ENCODE assay signal across 17 cellular contexts in genomic region chr12:59085680-59086079, GRCh38.
DNase-seq lines count a peak whose midpoint lies in the region; ATAC-seq and TF ChIP-seq lines count a peak whose summit lies in the region.
"Had no signal": no experiment of that assay in that cellular context is flagged by ENCODE, and none has a peak within 500 bp of the region (broad histone marks: within the 10 kb centered on the region; RNA-seq: fewer than 3 reads in every experiment).

No MANE protein-coding gene starts in this region.

- no peaks in the 10 kb centered on the region for H3K27me3 Mint-ChIP-seq in activated CD8-positive, alpha-beta T cell treated with anti-CD3 and anti-CD28 coated beads for 36 hours
- H3K27me3 Mint-ChIP-seq: CD4-positive, alpha-beta T cell; IgD-negative memory B cell had no signal

- H3K79me2 ChIP-seq in fibroblast of lung (ENCODE audit: control insufficient read depth, insufficient read depth, low read length), result no peaks in the 10 kb centered on the region

- H3K9ac ChIP-seq in fibroblast of lung (ENCODE audit: insufficient read depth, low read length), result no peak overlapping the region

- CTCF ChIA-PET in HEK293 (lab: Yijun Ruan, JAX), result interaction anchor here (0.6 to 1.7 kb wide), 6 partner anchors 9 to 475 kb away, joined by 3 to 5 read pairs (median 3); no protein-coding TSS in a partner anchor
- CTCF ChIA-PET in activated CD8-positive, alpha-beta T cell treated with anti-CD3 and anti-CD28 coated beads for 36 hours (lab: Charles Lee), result no interaction called here

- no peaks in the 10 kb centered on the region for H3K36me3 Mint-ChIP-seq in activated CD8-positive, alpha-beta T cell treated with anti-CD3 and anti-CD28 coated beads for 36 hours (ENCODE audit: low read depth)
- H3K36me3 Mint-ChIP-seq: IgD-negative memory B cell, natural killer cell had no signal

- no peak for TF ChIP-seq CTCF in HEK293 (tag by site-specific recombination; IDR thresholded peaks at IDR 0.05)
- no peak for TF ChIP-seq CTCF in fibroblast of lung (conservative IDR thresholded peaks at IDR 0.05 in 1 of 2, IDR thresholded peaks at IDR 0.05 in 1 of 2; ENCODE audit: low read depth in 1 of 2, low read length in 2 of 2)
- TF ChIP-seq CTCF in stomach (IDR thresholded peaks at IDR 0.05), result no peak
- no peak for TF ChIP-seq CTCF in activated CD8-positive, alpha-beta T cell treated with anti-CD3 and anti-CD28 coated beads for 36 hours (IDR thresholded peaks at IDR 0.05)

- intact Hi-C loops in stomach (cut with DNase I; ENCODE audit: low total_unique reads), result loop anchor here (10.0 kb wide), 1 partner anchor 541 kb away; no protein-coding TSS in a partner anchor
- intact Hi-C loops in activated CD8-positive, alpha-beta T cell treated with anti-CD3 and anti-CD28 coated beads for 36 hours (cut with micrococcal nuclease), result no loop called here

- peak; percentile 56 for DNase-seq in COR-L47 (lab: John Stamatoyannopoulos, UW)
- peak; percentile 84 for DNase-seq in NCI-H748 (lab: John Stamatoyannopoulos, UW; ENCODE audit: unreplicated experiment)
- peak; percentile 32 to 34 for DNase-seq in fibroblast of lung (ENCODE audit: low read depth in 2 of 2)
- no peak for DNase-seq in stomach
- DNase-seq in activated CD8-positive, alpha-beta T cell treated with anti-CD3 and anti-CD28 coated beads for 36 hours, result no peak
- no peak for DNase-seq in globus pallidus (ENCODE audit: low spot score)
- DNase-seq: activated effector memory CD4-positive, alpha-beta T cell treated with anti-CD3 and anti-CD28 coated beads, Interleukin-2, amount 50 U/mL, for 16 hours; amniotic stem cell; CD4-positive, alpha-beta T cell; natural killer cell; small intestine had no signal

- POLR2A ChIA-PET in HEK293 (lab: Yijun Ruan, JAX), result no interaction called here
- POLR2A ChIA-PET in activated CD8-positive, alpha-beta T cell treated with anti-CD3 and anti-CD28 coated beads for 36 hours (lab: Charles Lee), result no interaction called here

- no peak overlapping the region for H2AFZ ChIP-seq in fibroblast of lung (ENCODE audit: low read length)

- H3K4me2 ChIP-seq in fibroblast of lung (ENCODE audit: extremely low read depth, insufficient read depth, low read length), result no peak overlapping the region

- H3K4me3 ChIP-seq in HEK293 (ENCODE audit: low read depth, low read length) (no peak overlapping the region), fibroblast of lung (replicated peaks in 1 of 4; ENCODE audit: control extremely low read depth in 1 of 4, insufficient read depth in 1 of 4, low read depth in 3 of 4, low read length in 4 of 4) (no peak overlapping the region), stomach (no peak overlapping the region)
- H3K4me3 ChIP-seq: lung, prostate gland, SJSA1 had no signal

- H3K36me3 ChIP-seq in HEK293 (ENCODE audit: control insufficient read depth in 2 of 2, insufficient read depth in 1 of 2, low read length in 2 of 2), result no peaks in the 10 kb centered on the region
- no peaks in the 10 kb centered on the region for H3K36me3 ChIP-seq in fibroblast of lung (ENCODE audit: control insufficient read depth, insufficient read depth, low read length)
- no peaks in the 10 kb centered on the region for H3K36me3 ChIP-seq in stomach
- H3K36me3 ChIP-seq: prostate gland, SJSA1 had no signal

- no peak overlapping the region for H3K27ac Mint-ChIP-seq in activated CD8-positive, alpha-beta T cell treated with anti-CD3 and anti-CD28 coated beads for 36 hours
- H3K27ac Mint-ChIP-seq: CD4-positive, alpha-beta T cell; natural killer cell had no signal

- no peak for TF ChIP-seq EP300 in stomach (IDR thresholded peaks at IDR 0.05)

- 22 to 40% (median 34%) methylated on average over 3 of the region's 3 CpGs for WGBS in stomach, 5 donors

- H4K20me1 ChIP-seq in fibroblast of lung (ENCODE audit: control insufficient read depth, extremely low read depth, insufficient read depth, low read length), result no peaks in the 10 kb centered on the region

- no peak for ATAC-seq in GM21529 (IDR thresholded peaks at IDR 0.05; ENCODE audit: unreplicated experiment)
- no peak for ATAC-seq in activated CD8-positive, alpha-beta T cell treated with anti-CD3 and anti-CD28 coated beads for 36 hours
- ATAC-seq: natural killer cell had no signal

- no peaks in the 10 kb centered on the region for H3K4me1 Mint-ChIP-seq in activated CD8-positive, alpha-beta T cell treated with anti-CD3 and anti-CD28 coated beads for 36 hours (ENCODE audit: low read depth)
- H3K4me1 Mint-ChIP-seq: IgD-negative memory B cell, natural killer cell had no signal

- H3K4me3 Mint-ChIP-seq in activated CD8-positive, alpha-beta T cell treated with anti-CD3 and anti-CD28 coated beads for 36 hours, result no peak overlapping the region
- H3K4me3 Mint-ChIP-seq: CD4-positive, alpha-beta T cell; IgD-negative memory B cell; natural killer cell had no signal

- no peaks in the 10 kb centered on the region for H3K9me3 Mint-ChIP-seq in activated CD8-positive, alpha-beta T cell treated with anti-CD3 and anti-CD28 coated beads for 36 hours
- H3K9me3 Mint-ChIP-seq: CD4-positive, alpha-beta T cell had no signal

- peaks cover 22% of the 10 kb centered on the region for H3K4me1 ChIP-seq in HEK293 (ENCODE audit: control insufficient read depth, insufficient read depth, low read length)
- H3K4me1 ChIP-seq in fibroblast of lung (ENCODE audit: control insufficient read depth, extremely low read depth, insufficient read depth, low read length), result peaks cover 20% of the 10 kb centered on the region
- H3K4me1 ChIP-seq in stomach, result peaks cover 0 to 42% (median 20%) of the 10 kb centered on the region in 4 donors
- H3K4me1 ChIP-seq: prostate gland had no signal

- TF ChIP-seq POLR2A in stomach (IDR thresholded peaks at IDR 0.05), result no peak

- H3K27ac ChIP-seq in HEK293 (ENCODE audit: extremely low read depth, low read depth, low read length) (no peak overlapping the region; the same call in 1 of the 2 replicates), fibroblast of lung (ENCODE audit: insufficient read depth, low read length) (no peak overlapping the region), stomach (no peak overlapping the region)
- H3K27ac ChIP-seq: SJSA1 had no signal

- H3K27me3 ChIP-seq in fibroblast of lung (ENCODE audit: control insufficient read depth, insufficient read depth, low read length), result no peaks in the 10 kb centered on the region
- no peaks in the 10 kb centered on the region for H3K27me3 ChIP-seq in stomach
- H3K27me3 ChIP-seq: SJSA1 had no signal

- no peaks in the 10 kb centered on the region for H3K9me3 ChIP-seq in HEK293 (ENCODE audit: control insufficient read depth, insufficient read depth, low read depth, low read length)
- no peaks in the 10 kb centered on the region for H3K9me3 ChIP-seq in fibroblast of lung (ENCODE audit: control insufficient read depth, insufficient read depth, low read depth, low read length)
- no peaks in the 10 kb centered on the region for H3K9me3 ChIP-seq in stomach
- H3K9me3 ChIP-seq: prostate gland, SJSA1 had no signal

TF ChIP-seq in HEK293, 187 proteins besides CTCF, POLR2A, EP300 and RAD21:
- TF ChIP-seq ZNF394 (tag by site-specific recombination; IDR thresholded peaks at IDR 0.05; ENCODE audit: borderline replicate concordance) (no peak), IKZF3 (tag by site-specific recombination; IDR thresholded peaks at IDR 0.05) (0 out of 2 replicates have a peak, but pooled peaks have one; percentile 19), ZNF623 (tag by site-specific recombination; IDR thresholded peaks at IDR 0.05) (no peak), ZNF529 (tag by site-specific recombination; IDR thresholded peaks at IDR 0.05; ENCODE audit: insufficient replicate concordance) (no peak), PRDM4 (tag by site-specific recombination; IDR thresholded peaks at IDR 0.05) (no peak), PRDM6 (tag by site-specific recombination; IDR thresholded peaks at IDR 0.05) (peak; percentile 63), OSR2 (tag by site-specific recombination; IDR thresholded peaks at IDR 0.05) (0 out of 2 replicates have a peak, but pooled peaks have one; percentile 16)
TF ChIP-seq in HEK293: peak in this region for 3.

Comparison
In these comparisons a context has a peak if more than half of its experiments do, and no peak if none do; other contexts are left out.
1. DNase-seq: peak in COR-L47 (single experiment), NCI-H748 (single experiment) and fibroblast of lung (2 of 2); none in stomach (single experiment), activated CD8-positive, alpha-beta T cell treated with anti-CD3 and anti-CD28 coated beads for 36 hours (single experiment) and globus pallidus (single experiment).